ENCODE assay signal across 8 cellular contexts in the genomic region with DNA sequence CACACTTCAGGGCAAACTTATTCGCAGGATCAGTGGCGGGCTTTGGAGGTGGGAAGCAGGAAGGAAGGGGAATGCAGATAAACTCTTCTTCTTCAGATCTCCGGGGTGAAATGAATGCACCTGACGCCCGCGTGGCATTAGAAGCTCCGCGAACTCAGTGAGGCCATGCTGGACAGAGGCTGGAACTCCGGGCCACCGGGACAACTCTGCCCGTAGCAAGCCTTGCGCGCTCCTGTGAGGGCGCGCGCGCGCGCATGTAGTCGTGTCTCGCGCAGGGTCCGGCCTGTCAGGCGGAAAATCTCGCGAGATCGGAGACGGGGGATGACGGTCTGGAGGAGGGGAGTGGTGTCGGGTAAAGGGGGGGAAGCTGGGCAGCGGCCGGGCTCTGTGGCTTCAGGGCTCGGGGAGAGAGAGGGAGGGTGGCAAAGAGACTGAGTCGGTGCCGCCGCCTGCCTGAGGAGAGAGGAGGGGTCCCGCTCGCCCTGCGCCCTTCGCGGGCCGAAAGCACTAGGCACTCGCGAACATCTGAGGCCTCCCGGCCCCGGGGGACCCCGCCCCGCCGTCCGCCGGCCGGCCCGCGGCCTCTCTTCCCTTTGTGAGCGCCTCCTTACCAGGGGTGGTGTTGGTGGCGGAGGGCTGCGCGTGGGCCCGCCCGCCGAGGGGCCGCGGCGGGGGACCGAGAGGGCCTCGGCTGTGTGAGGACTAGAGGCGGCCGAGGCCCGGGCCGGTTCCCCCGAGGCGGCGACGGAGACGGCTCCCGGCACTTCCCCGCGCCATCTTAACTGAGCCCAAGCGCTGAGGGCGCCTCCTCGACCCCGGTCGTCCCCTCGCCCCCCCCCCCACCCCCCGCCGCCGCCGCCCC. TPM values are rescaled to one million over a fixed set of nuclear protein-coding genes. Genes with fewer than 3 reads are reported as not detected.
DNase-seq lines count a peak whose midpoint lies in the region; ATAC-seq and TF ChIP-seq lines count a peak whose summit lies in the region.

Gene TAOK1, plus strand, starts transcription at position 370 of the 862 bp plus-strand sequence. CDS start 61,186 bp downstream, outside the sequence.

- ATAC-seq in GM19324 (IDR thresholded peaks at IDR 0.05; ENCODE audit: low FRiP score, unreplicated experiment) (peak; percentile 88), HG03520 (IDR thresholded peaks at IDR 0.05; ENCODE audit: unreplicated experiment) (peak; percentile 78)

- H3K4me1 Mint-ChIP-seq in activated CD4-positive, alpha-beta T cell treated with anti-CD3 and anti-CD28 coated beads, Interleukin-2, amount 10 ng/mL, durations not matched to agents 7 days and 5 days, result peaks cover 39% of the 10 kb centered on the region

- CTCF ChIA-PET in activated CD4-positive, alpha-beta T cell treated with anti-CD3 and anti-CD28 coated beads, Interleukin-2, amount 10 ng/mL, durations not matched to agents 7 days and 5 days (lab: Charles Lee), result interaction anchor here (0.5 kb wide), 1 partner anchor 951 kb away, joined by 4 read pairs; no protein-coding TSS in a partner anchor

- POLR2A ChIA-PET in activated CD4-positive, alpha-beta T cell treated with anti-CD3 and anti-CD28 coated beads, Interleukin-2, amount 10 ng/mL, durations not matched to agents 7 days and 5 days (lab: Charles Lee), result no interaction called here

- H3K36me3 ChIP-seq in BE2C, result no peaks in the 10 kb centered on the region

- no peaks in the 10 kb centered on the region for H3K27me3 Mint-ChIP-seq in activated CD4-positive, alpha-beta T cell treated with anti-CD3 and anti-CD28 coated beads, Interleukin-2, amount 10 ng/mL, durations not matched to agents 7 days and 5 days

- H3K4me1 ChIP-seq in BE2C, result no peaks in the 10 kb centered on the region

- TF ChIP-seq CTCF in BE2C (IDR thresholded peaks at IDR 0.05; ENCODE audit: low read depth, low read length) (no peak), coronary artery (IDR thresholded peaks at IDR 0.05) (no peak)

- H3K4me3 Mint-ChIP-seq in activated CD4-positive, alpha-beta T cell treated with anti-CD3 and anti-CD28 coated beads, Interleukin-2, amount 10 ng/mL, durations not matched to agents 7 days and 5 days, result peak within 1 kb of the TSS; percentile 95

- H3K36me3 Mint-ChIP-seq in activated CD4-positive, alpha-beta T cell treated with anti-CD3 and anti-CD28 coated beads, Interleukin-2, amount 10 ng/mL, durations not matched to agents 7 days and 5 days (ENCODE audit: low read depth), result peaks cover 21% of the 10 kb centered on the region

- no peaks in the 10 kb centered on the region for H3K27me3 ChIP-seq in BE2C
- H3K27me3 ChIP-seq in layer of hippocampus (ENCODE audit: control insufficient read depth, insufficient read depth, low read length), result no peaks in the 10 kb centered on the region

- H3K4me3 ChIP-seq in BE2C (ENCODE audit: low read depth, low read length) (peak within 1 kb of the TSS; percentile 74), coronary artery (peak within 1 kb of the TSS; percentile 99)

- DNase-seq in BE2C, result peak; percentile 97
- peak; percentile 99 for DNase-seq in NCI-H748 (lab: John Stamatoyannopoulos, UW; ENCODE audit: unreplicated experiment)
- peak; percentile 99 for DNase-seq in activated CD4-positive, alpha-beta T cell treated with anti-CD3 and anti-CD28 coated beads, Interleukin-2, amount 10 ng/mL, durations not matched to agents 7 days and 5 days
- peak; percentile 98 for DNase-seq in coronary artery (ENCODE audit: low spot score)
- peak; percentile 96 to 99 (median 98) for DNase-seq in stimulated activated CD4-positive, alpha-beta T cell treated with anti-CD3 and anti-CD28 coated beads, Interleukin-1b, Interleukin-23, amount 100 ng/mL, for 24 hours (ENCODE audit: low read depth in 4 of 4, low spot score in 1 of 4)

- peak within 1 kb of the TSS; percentile 94 for H3K27ac Mint-ChIP-seq in activated CD4-positive, alpha-beta T cell treated with anti-CD3 and anti-CD28 coated beads, Interleukin-2, amount 10 ng/mL, durations not matched to agents 7 days and 5 days

- no peaks in the 10 kb centered on the region for H3K9me3 Mint-ChIP-seq in activated CD4-positive, alpha-beta T cell treated with anti-CD3 and anti-CD28 coated beads, Interleukin-2, amount 10 ng/mL, durations not matched to agents 7 days and 5 days

- peak within 1 kb of the TSS; percentile 98 to 99 for H3K27ac ChIP-seq in coronary artery
- peak within 1 kb of the TSS; percentile 86 for H3K27ac ChIP-seq in layer of hippocampus (ENCODE audit: low read depth, low read length)

- H3K9me3 ChIP-seq in BE2C, result no peaks in the 10 kb centered on the region

RNA-seq across cellular contexts. Expression of gene TAOK1, which starts in this region (rescaled TPM):
- polyA plus RNA-seq in BE2C (2012; ENCODE audit: insufficient read depth, insufficient read length, low read depth), result 7.6 TPM
- 10 to 100 TPM; 46.5 to 47.7 TPM for total RNA-seq in activated CD4-positive, alpha-beta T cell treated with anti-CD3 and anti-CD28 coated beads, Interleukin-2, amount 10 ng/mL, durations not matched to agents 7 days and 5 days

Comparison
In these comparisons a context has a peak if more than half of its experiments do, and no peak if none do; other contexts are left out.
1. Peak in every context shown above with its lines: DNase-seq, ATAC-seq, H3K4me3 ChIP-seq and H3K27ac ChIP-seq.